In genomic region chr13:91470084-91470621, GRCh38 we compare ENCODE assay signal across 35 cellular contexts.
"Had no signal": no experiment of that assay in that cellular context is flagged by ENCODE, and none has a peak within 500 bp of the region (broad histone marks: within the 10 kb centered on the region; RNA-seq: fewer than 3 reads in every experiment).

No MANE protein-coding gene starts in this region.

- H3K9ac ChIP-seq: KMS-11 had no signal

- H3K27ac ChIP-seq: KMS-11 had no signal

- DNase-seq: Karpas-422, Kasumi-1, MG63, MM.1S, MV-4-11, NCI-H1048, NCI-H1092, NCI-H1092 treated with DMSO at 0.1 percent for 48 hours, NCI-H1105, NCI-H1105 treated with DMSO at 0.1 percent for 48 hours, NCI-H1417, NCI-H1417 treated with DMSO at 0.1 percent for 48 hours, NCI-H1436, NCI-H1436 treated with DMSO at 0.1 percent for 48 hours, NCI-H146, NCI-H1694, NCI-H1694 treated with DMSO at 0.1 percent for 48 hours, NCI-H187, NCI-H187 treated with DMSO at 0.1 percent for 48 hours, NCI-H1930, NCI-H2029, NCI-H2029 treated with DMSO at 0.1 percent for 48 hours, NCI-H2081, NCI-H2081 treated with DMSO at 0.1 percent for 48 hours, NCI-H2107, NCI-H2171, NCI-H2171 treated with DMSO at 0.1 percent for 48 hours, NCI-H2227 treated with DMSO at 0.1 percent for 48 hours, NCI-H226, NCI-H345, NCI-H446, NCI-H446 treated with DMSO at 0.1 percent for 48 hours, NCI-H510A, NCI-H510A treated with DMSO at 0.1 percent for 48 hours had no signal

- H3K4me2 ChIP-seq: KMS-11 had no signal

- H3K4me3 ChIP-seq: MG63 had no signal

- H3K9me3 ChIP-seq: MG63 had no signal

- H3K36me3 ChIP-seq: MG63 had no signal

- H3K27me3 ChIP-seq: MG63 had no signal
